ENCODE assay signal across 1 cellular context in the genomic region with DNA sequence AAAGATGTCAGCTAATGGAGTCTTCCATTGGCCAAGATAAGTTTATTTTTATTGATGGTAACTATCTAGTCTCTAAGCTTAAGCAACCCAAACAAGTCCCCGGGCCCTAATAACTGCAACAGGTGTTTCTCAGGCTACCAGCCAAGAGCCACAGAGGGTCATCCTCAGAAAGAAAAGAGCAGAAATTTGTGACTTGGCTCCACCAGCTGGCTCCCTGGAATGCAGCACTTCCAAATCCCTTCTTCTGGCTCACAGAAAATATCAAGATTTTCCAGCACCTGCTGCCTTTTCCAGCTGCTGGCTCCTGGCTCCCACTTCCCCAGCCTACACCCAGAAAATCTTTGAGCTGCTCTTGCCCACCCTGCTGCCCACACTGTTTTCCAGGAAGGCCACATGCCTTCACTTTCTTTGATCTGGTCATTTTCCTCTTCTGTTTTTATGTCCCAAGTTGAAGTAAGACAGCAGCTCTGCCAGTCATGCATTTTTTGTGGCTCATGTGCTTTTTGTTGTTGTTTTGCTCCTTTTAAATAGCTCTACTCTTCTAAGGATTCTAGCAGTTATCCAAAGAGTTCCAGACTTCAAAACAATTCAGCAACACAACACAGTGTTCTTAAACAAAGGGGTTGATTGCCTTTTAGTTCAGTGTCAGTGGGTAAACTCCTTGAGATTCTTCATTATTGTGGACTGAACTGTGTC.
TF ChIP-seq lines count a peak whose summit lies in the region.

No MANE protein-coding gene starts in this region.

TF ChIP-seq in GM23338, 12 proteins besides CTCF, POLR2A, EP300 and RAD21 (continued from another document):
- TF ChIP-seq, protein P1, sequence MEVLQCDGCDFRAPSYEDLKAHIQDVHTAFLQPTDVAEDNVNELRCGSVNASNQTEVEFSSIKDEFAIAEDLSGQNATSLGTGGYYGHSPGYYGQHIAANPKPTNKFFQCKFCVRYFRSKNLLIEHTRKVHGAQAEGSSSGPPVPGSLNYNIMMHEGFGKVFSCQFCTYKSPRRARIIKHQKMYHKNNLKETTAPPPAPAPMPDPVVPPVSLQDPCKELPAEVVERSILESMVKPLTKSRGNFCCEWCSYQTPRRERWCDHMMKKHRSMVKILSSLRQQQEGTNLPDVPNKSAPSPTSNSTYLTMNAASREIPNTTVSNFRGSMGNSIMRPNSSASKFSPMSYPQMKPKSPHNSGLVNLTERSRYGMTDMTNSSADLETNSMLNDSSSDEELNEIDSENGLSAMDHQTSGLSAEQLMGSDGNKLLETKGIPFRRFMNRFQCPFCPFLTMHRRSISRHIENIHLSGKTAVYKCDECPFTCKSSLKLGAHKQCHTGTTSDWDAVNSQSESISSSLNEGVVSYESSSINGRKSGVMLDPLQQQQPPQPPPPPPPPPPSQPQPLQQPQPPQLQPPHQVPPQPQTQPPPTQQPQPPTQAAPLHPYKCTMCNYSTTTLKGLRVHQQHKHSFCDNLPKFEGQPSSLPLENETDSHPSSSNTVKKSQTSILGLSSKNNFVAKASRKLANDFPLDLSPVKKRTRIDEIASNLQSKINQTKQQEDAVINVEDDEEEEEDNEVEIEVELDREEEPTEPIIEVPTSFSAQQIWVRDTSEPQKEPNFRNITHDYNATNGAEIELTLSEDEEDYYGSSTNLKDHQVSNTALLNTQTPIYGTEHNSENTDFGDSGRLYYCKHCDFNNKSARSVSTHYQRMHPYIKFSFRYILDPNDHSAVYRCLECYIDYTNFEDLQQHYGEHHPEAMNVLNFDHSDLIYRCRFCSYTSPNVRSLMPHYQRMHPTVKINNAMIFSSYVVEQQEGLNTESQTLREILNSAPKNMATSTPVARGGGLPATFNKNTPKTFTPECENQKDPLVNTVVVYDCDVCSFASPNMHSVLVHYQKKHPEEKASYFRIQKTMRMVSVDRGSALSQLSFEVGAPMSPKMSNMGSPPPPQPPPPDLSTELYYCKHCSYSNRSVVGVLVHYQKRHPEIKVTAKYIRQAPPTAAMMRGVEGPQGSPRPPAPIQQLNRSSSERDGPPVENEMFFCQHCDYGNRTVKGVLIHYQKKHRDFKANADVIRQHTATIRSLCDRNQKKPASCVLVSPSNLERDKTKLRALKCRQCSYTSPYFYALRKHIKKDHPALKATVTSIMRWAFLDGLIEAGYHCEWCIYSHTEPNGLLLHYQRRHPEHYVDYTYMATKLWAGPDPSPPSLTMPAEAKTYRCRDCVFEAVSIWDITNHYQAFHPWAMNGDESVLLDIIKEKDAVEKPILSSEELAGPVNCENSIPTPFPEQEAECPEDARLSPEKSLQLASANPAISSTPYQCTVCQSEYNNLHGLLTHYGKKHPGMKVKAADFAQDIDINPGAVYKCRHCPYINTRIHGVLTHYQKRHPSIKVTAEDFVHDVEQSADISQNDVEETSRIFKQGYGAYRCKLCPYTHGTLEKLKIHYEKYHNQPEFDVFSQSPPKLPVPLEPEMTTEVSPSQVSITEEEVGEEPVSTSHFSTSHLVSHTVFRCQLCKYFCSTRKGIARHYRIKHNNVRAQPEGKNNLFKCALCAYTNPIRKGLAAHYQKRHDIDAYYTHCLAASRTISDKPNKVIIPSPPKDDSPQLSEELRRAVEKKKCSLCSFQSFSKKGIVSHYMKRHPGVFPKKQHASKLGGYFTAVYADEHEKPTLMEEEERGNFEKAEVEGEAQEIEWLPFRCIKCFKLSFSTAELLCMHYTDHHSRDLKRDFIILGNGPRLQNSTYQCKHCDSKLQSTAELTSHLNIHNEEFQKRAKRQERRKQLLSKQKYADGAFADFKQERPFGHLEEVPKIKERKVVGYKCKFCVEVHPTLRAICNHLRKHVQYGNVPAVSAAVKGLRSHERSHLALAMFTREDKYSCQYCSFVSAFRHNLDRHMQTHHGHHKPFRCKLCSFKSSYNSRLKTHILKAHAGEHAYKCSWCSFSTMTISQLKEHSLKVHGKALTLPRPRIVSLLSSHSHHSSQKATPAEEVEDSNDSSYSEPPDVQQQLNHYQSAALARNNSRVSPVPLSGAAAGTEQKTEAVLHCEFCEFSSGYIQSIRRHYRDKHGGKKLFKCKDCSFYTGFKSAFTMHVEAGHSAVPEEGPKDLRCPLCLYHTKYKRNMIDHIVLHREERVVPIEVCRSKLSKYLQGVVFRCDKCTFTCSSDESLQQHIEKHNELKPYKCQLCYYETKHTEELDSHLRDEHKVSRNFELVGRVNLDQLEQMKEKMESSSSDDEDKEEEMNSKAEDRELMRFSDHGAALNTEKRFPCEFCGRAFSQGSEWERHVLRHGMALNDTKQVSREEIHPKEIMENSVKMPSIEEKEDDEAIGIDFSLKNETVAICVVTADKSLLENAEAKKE (CRISPR knock-in tag; IDR thresholded peaks at IDR 0.05) = no peak
